ENCODE assay signal across 14 cellular contexts in the genomic region with DNA sequence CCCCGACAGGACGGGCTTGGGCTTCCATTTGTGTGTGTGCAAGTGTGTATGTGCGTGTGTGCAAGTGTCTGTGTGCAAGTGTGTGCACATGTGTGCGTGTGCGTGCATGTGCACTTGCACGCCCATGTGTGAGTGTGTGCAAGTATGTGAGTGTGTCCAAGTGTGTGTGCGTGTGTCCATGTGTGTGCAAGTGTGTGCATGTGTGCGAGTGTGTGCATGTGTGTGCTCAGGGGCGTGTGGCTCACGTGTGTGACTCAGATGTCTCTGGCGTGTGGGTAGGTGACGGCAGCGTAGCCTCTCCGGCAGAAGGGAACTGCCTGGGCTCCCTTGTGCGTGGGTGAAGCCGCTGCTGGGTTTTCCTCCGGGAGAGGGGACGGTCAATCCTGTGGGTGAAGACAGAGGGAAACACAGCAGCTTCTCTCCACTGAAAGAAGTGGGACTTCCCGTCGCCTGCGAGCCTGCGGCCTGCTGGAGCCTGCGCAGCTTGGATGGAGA. TPM values are rescaled to one million over a fixed set of nuclear protein-coding genes. Genes with fewer than 3 reads are reported as not detected.
DNase-seq lines count a peak whose midpoint lies in the region; ATAC-seq and TF ChIP-seq lines count a peak whose summit lies in the region.
"Had no signal": no experiment of that assay in that cellular context is flagged by ENCODE, and none has a peak within 500 bp of the region (broad histone marks: within the 10 kb centered on the region; RNA-seq: fewer than 3 reads in every experiment).

No MANE protein-coding gene starts in this region.

- no peak for ATAC-seq in activated T-cell treated with anti-CD3 and anti-CD28 coated beads, Interleukin-2, amount 50 U/mL, for 4 hours
- no peak for ATAC-seq in WTC11
- no peak for ATAC-seq in stimulated activated memory B cell treated with anti-CD40 and anti-IgM and Interleukin-4, amounts not matched to agents 10 μg/mL and 1 μg/mL and 100 μg/mL, for 72 hours

- no peak for DNase-seq in activated T-cell treated with anti-CD3 and anti-CD28 coated beads, Interleukin-2, amount 50 U/mL, for 4 hours
- no peak for DNase-seq in activated T-cell treated with anti-CD3 and anti-CD28 coated beads, Interleukin-2, amount 50 U/mL, for 1 hour
- DNase-seq in WTC11 (ENCODE audit: low spot score) (no peak), chondrocyte (ENCODE audit: low spot score) (no peak), NCI-H510A (lab: John Stamatoyannopoulos, UW) (no peak)
- no peak for DNase-seq in stimulated activated CD4-positive, alpha-beta T cell treated with anti-CD3 and anti-CD28 coated beads, Interleukin-1b, Interleukin-23, amount 100 ng/mL, for 48 hours
- DNase-seq: GF-D8, HCEC 1CT, SHP77, WERI-Rb-1 had no signal

- no peaks in the 10 kb centered on the region for H3K36me3 ChIP-seq in iPS-15b (ENCODE audit: control insufficient read depth, insufficient read depth, low read length)
- H3K36me3 ChIP-seq: adrenal gland, WERI-Rb-1 had no signal

- no peak overlapping the region for H3K9ac ChIP-seq in iPS-15b (ENCODE audit: low read depth, low read length)

- peaks cover 38% of the 10 kb centered on the region for H3K27me3 ChIP-seq in iPS-15b (ENCODE audit: control insufficient read depth, insufficient read depth, low read length)

- peaks cover 17% of the 10 kb centered on the region for H3K27me3 Mint-ChIP-seq in activated T-cell treated with anti-CD3 and anti-CD28 coated beads, Interleukin-2, amount 50 U/mL, for 4 hours (ENCODE audit: low read depth)
- peaks cover 53% of the 10 kb centered on the region for H3K27me3 Mint-ChIP-seq in WTC11 (ENCODE audit: low read depth)
- no peaks in the 10 kb centered on the region for H3K27me3 Mint-ChIP-seq in stimulated activated memory B cell treated with anti-CD40 and anti-IgM and Interleukin-4, amounts not matched to agents 10 μg/mL and 1 μg/mL and 100 μg/mL, for 72 hours
- peaks cover 42% of the 10 kb centered on the region for H3K27me3 Mint-ChIP-seq in chondrocyte (ENCODE audit: low read depth)

- CTCF ChIA-PET in WTC11 (lab: Charles Lee) = interaction anchor here (0.6 to 0.7 kb wide), 2 partner anchors 290 to 347 kb away, joined by 3 to 4 read pairs; no protein-coding TSS in a partner anchor

- H3K4me1 Mint-ChIP-seq in activated T-cell treated with anti-CD3 and anti-CD28 coated beads, Interleukin-2, amount 50 U/mL, for 4 hours (ENCODE audit: low read depth) = peaks cover 24% of the 10 kb centered on the region
- H3K4me1 Mint-ChIP-seq in WTC11 (peaks cover 26% of the 10 kb centered on the region), chondrocyte (ENCODE audit: low read depth) (peaks cover 3% of the 10 kb centered on the region)
- peaks cover 31% of the 10 kb centered on the region for H3K4me1 Mint-ChIP-seq in stimulated activated memory B cell treated with anti-CD40 and anti-IgM and Interleukin-4, amounts not matched to agents 10 μg/mL and 1 μg/mL and 100 μg/mL, for 72 hours

- H3K36me3 Mint-ChIP-seq in activated T-cell treated with anti-CD3 and anti-CD28 coated beads, Interleukin-2, amount 50 U/mL, for 4 hours (ENCODE audit: insufficient read depth) = peaks cover 1% of the 10 kb centered on the region
- no peaks in the 10 kb centered on the region for H3K36me3 Mint-ChIP-seq in WTC11
- H3K36me3 Mint-ChIP-seq in stimulated activated memory B cell treated with anti-CD40 and anti-IgM and Interleukin-4, amounts not matched to agents 10 μg/mL and 1 μg/mL and 100 μg/mL, for 72 hours = peaks cover 14% of the 10 kb centered on the region
- H3K36me3 Mint-ChIP-seq in chondrocyte (ENCODE audit: low read depth) = no peaks in the 10 kb centered on the region

- peaks cover 9% of the 10 kb centered on the region for H3K4me1 ChIP-seq in iPS-15b (ENCODE audit: control insufficient read depth, insufficient read depth, low read length)
- H3K4me1 ChIP-seq: adrenal gland had no signal

- H3K4me3 ChIP-seq in iPS-15b (ENCODE audit: low read depth, low read length) = peak overlapping the region; percentile 56

- H3K27ac Mint-ChIP-seq in WTC11 (no peak overlapping the region), chondrocyte (ENCODE audit: unreplicated experiment) (no peak overlapping the region)
- H3K27ac Mint-ChIP-seq in stimulated activated memory B cell treated with anti-CD40 and anti-IgM and Interleukin-4, amounts not matched to agents 10 μg/mL and 1 μg/mL and 100 μg/mL, for 72 hours = peak overlapping the region; percentile 71

- TF ChIP-seq CTCF in WTC11 (IDR thresholded peaks at IDR 0.05) (no peak), chondrocyte (IDR thresholded peaks at IDR 0.05) (no peak)

- POLR2A ChIA-PET in WTC11 (lab: Charles Lee) = interaction anchor here (0.7 kb wide), 1 partner anchor 54 kb away, joined by 3 read pairs; no protein-coding TSS in a partner anchor

- H3K9me3 Mint-ChIP-seq in activated T-cell treated with anti-CD3 and anti-CD28 coated beads, Interleukin-2, amount 50 U/mL, for 4 hours = no peaks in the 10 kb centered on the region
- H3K9me3 Mint-ChIP-seq in WTC11 (peaks cover 3% of the 10 kb centered on the region; the same call in 1 of the 2 replicates), chondrocyte (ENCODE audit: low read depth) (no peaks in the 10 kb centered on the region)
- no peaks in the 10 kb centered on the region for H3K9me3 Mint-ChIP-seq in stimulated activated memory B cell treated with anti-CD40 and anti-IgM and Interleukin-4, amounts not matched to agents 10 μg/mL and 1 μg/mL and 100 μg/mL, for 72 hours

- H3K9me3 ChIP-seq in iPS-15b (ENCODE audit: control insufficient read depth, insufficient read depth, low read length) = no peaks in the 10 kb centered on the region
- H3K9me3 ChIP-seq: adrenal gland had no signal

- H3K4me3 Mint-ChIP-seq in activated T-cell treated with anti-CD3 and anti-CD28 coated beads, Interleukin-2, amount 50 U/mL, for 4 hours = peak overlapping the region; percentile 74
- H3K4me3 Mint-ChIP-seq in WTC11 = peak overlapping the region; percentile 58
- H3K4me3 Mint-ChIP-seq in stimulated activated memory B cell treated with anti-CD40 and anti-IgM and Interleukin-4, amounts not matched to agents 10 μg/mL and 1 μg/mL and 100 μg/mL, for 72 hours = peak overlapping the region; percentile 78
- no peak overlapping the region for H3K4me3 Mint-ChIP-seq in chondrocyte (ENCODE audit: unreplicated experiment)

TF ChIP-seq in WTC11, 78 proteins besides CTCF, POLR2A, EP300 and RAD21:
- TF ChIP-seq, protein P1, sequence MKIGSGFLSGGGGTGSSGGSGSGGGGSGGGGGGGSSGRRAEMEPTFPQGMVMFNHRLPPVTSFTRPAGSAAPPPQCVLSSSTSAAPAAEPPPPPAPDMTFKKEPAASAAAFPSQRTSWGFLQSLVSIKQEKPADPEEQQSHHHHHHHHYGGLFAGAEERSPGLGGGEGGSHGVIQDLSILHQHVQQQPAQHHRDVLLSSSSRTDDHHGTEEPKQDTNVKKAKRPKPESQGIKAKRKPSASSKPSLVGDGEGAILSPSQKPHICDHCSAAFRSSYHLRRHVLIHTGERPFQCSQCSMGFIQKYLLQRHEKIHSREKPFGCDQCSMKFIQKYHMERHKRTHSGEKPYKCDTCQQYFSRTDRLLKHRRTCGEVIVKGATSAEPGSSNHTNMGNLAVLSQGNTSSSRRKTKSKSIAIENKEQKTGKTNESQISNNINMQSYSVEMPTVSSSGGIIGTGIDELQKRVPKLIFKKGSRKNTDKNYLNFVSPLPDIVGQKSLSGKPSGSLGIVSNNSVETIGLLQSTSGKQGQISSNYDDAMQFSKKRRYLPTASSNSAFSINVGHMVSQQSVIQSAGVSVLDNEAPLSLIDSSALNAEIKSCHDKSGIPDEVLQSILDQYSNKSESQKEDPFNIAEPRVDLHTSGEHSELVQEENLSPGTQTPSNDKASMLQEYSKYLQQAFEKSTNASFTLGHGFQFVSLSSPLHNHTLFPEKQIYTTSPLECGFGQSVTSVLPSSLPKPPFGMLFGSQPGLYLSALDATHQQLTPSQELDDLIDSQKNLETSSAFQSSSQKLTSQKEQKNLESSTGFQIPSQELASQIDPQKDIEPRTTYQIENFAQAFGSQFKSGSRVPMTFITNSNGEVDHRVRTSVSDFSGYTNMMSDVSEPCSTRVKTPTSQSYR (CRISPR knock-in tag; IDR thresholded peaks at IDR 0.05) = no peak
- no peak; the same call in 1 of the 2 replicates for TF ChIP-seq TCF7 (CRISPR knock-in tag; IDR thresholded peaks at IDR 0.05; ENCODE audit: low read depth)
- TF ChIP-seq, protein P2, sequence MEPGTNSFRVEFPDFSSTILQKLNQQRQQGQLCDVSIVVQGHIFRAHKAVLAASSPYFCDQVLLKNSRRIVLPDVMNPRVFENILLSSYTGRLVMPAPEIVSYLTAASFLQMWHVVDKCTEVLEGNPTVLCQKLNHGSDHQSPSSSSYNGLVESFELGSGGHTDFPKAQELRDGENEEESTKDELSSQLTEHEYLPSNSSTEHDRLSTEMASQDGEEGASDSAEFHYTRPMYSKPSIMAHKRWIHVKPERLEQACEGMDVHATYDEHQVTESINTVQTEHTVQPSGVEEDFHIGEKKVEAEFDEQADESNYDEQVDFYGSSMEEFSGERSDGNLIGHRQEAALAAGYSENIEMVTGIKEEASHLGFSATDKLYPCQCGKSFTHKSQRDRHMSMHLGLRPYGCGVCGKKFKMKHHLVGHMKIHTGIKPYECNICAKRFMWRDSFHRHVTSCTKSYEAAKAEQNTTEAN (CRISPR knock-in tag; IDR thresholded peaks at IDR 0.05) = peak; percentile 100
- TF ChIP-seq JAZF1 (CRISPR knock-in tag; IDR thresholded peaks at IDR 0.05) = no peak

RNA-seq across cellular contexts. Expression of a gene that starts 23.1 kb away (rescaled TPM):
- 1 to 10 TPM in 2 of 3 donors, under 1 TPM in 1; 0.89 to 2.3 (median 2.2) TPM for total RNA-seq in activated T-cell treated with anti-CD3 and anti-CD28 coated beads, Interleukin-2, amount 50 U/mL, for 4 hours
- total RNA-seq in WTC11 (2021) = 0.25 to 0.33 TPM (median 0.32 TPM) in 3 replicates
- not detected in 3 replicates for total RNA-seq in chondrocyte
- total RNA-seq: NCI-H460 had no signal
